Comparison of ENCODE assay signal across 29 cellular contexts in genomic region chr1:184032306-184033135, GRCh38.
"Had no signal": no experiment of that assay in that cellular context is flagged by ENCODE, and none has a peak within 500 bp of the region (broad histone marks: within the 10 kb centered on the region; RNA-seq: fewer than 3 reads in every experiment).

No MANE protein-coding gene starts in this region.

- H3K4me1 ChIP-seq: foreskin keratinocyte, pancreas had no signal

- H3K4me3 Mint-ChIP-seq: activated T-cell treated with anti-CD3 and anti-CD28 coated beads, Interleukin-2, amount 50 U/mL, for 72 hours; dendritic cell treated with granulocyte-macrophage colony-stimulating factor and Interleukin-4, amounts not matched to agents 40 ng/mL and 50 ng/mL, for 4 days; natural killer cell treated with Interleukin-12 subunit alpha and Interleukin-12 subunit beta and Interleukin-15 and Interleukin-18, amount 100 ng/mL, for 72 hours; stimulated activated naive B cell treated with anti-CD40 and anti-IgM and Interleukin-4, amounts not matched to agents 10 μg/mL and 1 μg/mL and 100 μg/mL, for 72 hours had no signal

- FAIRE-seq: pancreas, urothelium cell line had no signal

- H3K27ac Mint-ChIP-seq: activated T-cell treated with anti-CD3 and anti-CD28 coated beads, Interleukin-2, amount 50 U/mL, for 72 hours; dendritic cell treated with granulocyte-macrophage colony-stimulating factor and Interleukin-4, amounts not matched to agents 40 ng/mL and 50 ng/mL, for 4 days; immature natural killer cell; natural killer cell treated with Interleukin-12 subunit alpha and Interleukin-12 subunit beta and Interleukin-15 and Interleukin-18, amount 100 ng/mL, for 72 hours; stimulated activated naive B cell treated with anti-CD40 and anti-IgM and Interleukin-4, amounts not matched to agents 10 μg/mL and 1 μg/mL and 100 μg/mL, for 72 hours had no signal

- H3K9me3 ChIP-seq: body of pancreas, esophagus muscularis mucosa, heart left ventricle, mucosa of descending colon, pancreas, right atrium auricular region, thoracic aorta had no signal

- H3K4me3 ChIP-seq: body of pancreas, cardiac muscle cell, esophagus muscularis mucosa, heart left ventricle, mucosa of descending colon, pancreas, right atrium auricular region, thoracic aorta had no signal

- DNase-seq: activated CD4-positive, alpha-beta T cell treated with anti-CD3 and anti-CD28 coated beads for 4 hours; activated CD4-positive, alpha-beta T cell treated with anti-CD3 and anti-CD28 coated beads, Interleukin-2, amount 50 U/mL, for 4 hours; activated naive CD4-positive, alpha-beta T cell; activated T-cell treated with anti-CD3 and anti-CD28 coated beads for 4 hours; activated T-cell treated with anti-CD3 and anti-CD28 coated beads, Interleukin-2, amount 50 U/mL, for 72 hours; anterior cingulate cortex; body of pancreas; effector CD4-positive, alpha-beta T cell; foreskin keratinocyte; heart left ventricle; hypothalamus; immature natural killer cell; kidney glomerular epithelial cell; left ventricle myocardium superior; mucosa of descending colon; pancreas; stimulated activated CD4-positive, alpha-beta T cell treated with anti-CD3 and anti-CD28 coated beads, Interleukin-15, amount 100 ng/mL, for 24 hours; stimulated activated CD4-positive, alpha-beta T cell treated with anti-CD3 and anti-CD28 coated beads, Interleukin-2, amount 100 ng/mL, for 24 hours; stimulated activated naive B cell treated with anti-CD40 and anti-IgM and Interleukin-4, amounts not matched to agents 10 μg/mL and 1 μg/mL and 100 μg/mL, for 72 hours; trophoblast cell had no signal

- H3K27me3 ChIP-seq: body of pancreas, pancreas, right atrium auricular region had no signal

- H3K36me3 Mint-ChIP-seq: activated naive CD4-positive, alpha-beta T cell treated with anti-CD3 and anti-CD28 coated beads, Interleukin-2, amount 50 U/mL, for 72 hours; natural killer cell treated with Interleukin-12 subunit alpha and Interleukin-12 subunit beta and Interleukin-15 and Interleukin-18, amount 100 ng/mL, for 72 hours; stimulated activated naive B cell treated with anti-CD40 and anti-IgM and Interleukin-4, amounts not matched to agents 10 μg/mL and 1 μg/mL and 100 μg/mL, for 72 hours had no signal

- H3K9me3 Mint-ChIP-seq: activated naive CD4-positive, alpha-beta T cell treated with anti-CD3 and anti-CD28 coated beads, Interleukin-2, amount 50 U/mL, for 72 hours; activated T-cell treated with anti-CD3 and anti-CD28 coated beads, Interleukin-2, amount 50 U/mL, for 72 hours; dendritic cell treated with granulocyte-macrophage colony-stimulating factor and Interleukin-4, amounts not matched to agents 40 ng/mL and 50 ng/mL, for 4 days; immature natural killer cell; natural killer cell treated with Interleukin-12 subunit alpha and Interleukin-12 subunit beta and Interleukin-15 and Interleukin-18, amount 100 ng/mL, for 72 hours; stimulated activated naive B cell treated with anti-CD40 and anti-IgM and Interleukin-4, amounts not matched to agents 10 μg/mL and 1 μg/mL and 100 μg/mL, for 72 hours had no signal

- ATAC-seq: activated naive CD4-positive, alpha-beta T cell treated with anti-CD3 and anti-CD28 coated beads, Interleukin-2, amount 50 U/mL, for 72 hours; activated T-cell treated with anti-CD3 and anti-CD28 coated beads, Interleukin-2, amount 50 U/mL, for 72 hours; body of pancreas; foreskin keratinocyte; heart left ventricle; left ventricle myocardium superior; mucosa of descending colon; natural killer cell treated with Interleukin-12 subunit alpha and Interleukin-12 subunit beta and Interleukin-15 and Interleukin-18, amount 100 ng/mL, for 72 hours; pancreas; stimulated activated naive B cell treated with anti-CD40 and anti-IgM and Interleukin-4, amounts not matched to agents 10 μg/mL and 1 μg/mL and 100 μg/mL, for 72 hours had no signal

- H3K36me3 ChIP-seq: cardiac muscle cell, esophagus muscularis mucosa, heart left ventricle, pancreas, right atrium auricular region, thoracic aorta had no signal

- H3K27ac ChIP-seq: body of pancreas, cardiac muscle cell, esophagus muscularis mucosa, foreskin keratinocyte, heart left ventricle, pancreas, thoracic aorta, VCaP had no signal
